15 cellular contexts compared by ENCODE assay signal in the genomic region with DNA sequence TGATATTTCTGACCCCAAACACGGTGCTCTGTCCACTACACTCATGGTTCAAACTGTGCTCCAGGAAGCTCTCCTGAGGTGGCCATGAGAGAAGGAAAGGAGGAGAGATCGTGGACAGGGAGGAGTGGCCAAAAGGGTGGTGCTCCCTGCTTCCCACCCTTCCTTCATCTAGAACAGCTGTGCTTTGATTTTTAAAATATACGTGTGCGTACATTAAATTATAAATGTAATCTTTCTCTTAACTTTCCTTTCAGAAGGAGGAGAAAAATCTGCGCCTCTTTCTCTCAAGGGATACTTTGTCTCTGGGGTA. TPM values are rescaled to one million over a fixed set of nuclear protein-coding genes. Genes with fewer than 3 reads are reported as not detected.
DNase-seq lines count a peak whose midpoint lies in the region; ATAC-seq, FAIRE-seq and TF ChIP-seq lines count a peak whose summit lies in the region.
"Had no signal": no experiment of that assay in that cellular context is flagged by ENCODE, and none has a peak within 500 bp of the region (broad histone marks: within the 10 kb centered on the region; RNA-seq: fewer than 3 reads in every experiment).

No MANE protein-coding gene starts in this region.

- peak overlapping the region; percentile 58; the same call in 1 of the 2 replicates for H4K8ac ChIP-seq in H1 (ENCODE audit: extremely low read depth, insufficient read depth, low read length)

- H3K27ac Mint-ChIP-seq in stimulated activated naive CD8-positive, alpha-beta T cell treated with anti-CD3 and anti-CD28 coated beads, Interleukin-15, amount 100 ng/mL, for 72 hours = peak overlapping the region in 1 of 2 donors; percentile 82
- peak overlapping the region; percentile 64 for H3K27ac Mint-ChIP-seq in nephron progenitor cell
- H3K27ac Mint-ChIP-seq in activated CD8-positive, alpha-beta T cell treated with anti-CD3 and anti-CD28 coated beads for 36 hours = no peak overlapping the region
- H3K27ac Mint-ChIP-seq: activated CD4-positive, alpha-beta memory T cell treated with anti-CD3 and anti-CD28 coated beads, Interleukin-2, amount 10 ng/mL, durations not matched to agents 7 days and 5 days; effector memory CD8-positive, alpha-beta T cell had no signal

- TF ChIP-seq RAD21 in H1 (IDR thresholded peaks at IDR 0.05 in 1 of 2, conservative IDR thresholded peaks at IDR 0.05 in 1 of 2; ENCODE audit: low read depth in 2 of 2, low read length in 2 of 2) = no peak

- no peak overlapping the region for H3K4me3 ChIP-seq in H1 (ENCODE audit: extremely low read depth in 1 of 4, insufficient read depth in 2 of 4, low read depth in 3 of 4, low read length in 4 of 4)
- H3K4me3 ChIP-seq: gastrocnemius medialis had no signal

- FAIRE-seq in H1 (lab: Jason Lieb, UNC) = no peak
- FAIRE-seq in GM12892 (lab: Jason Lieb, UNC) = no peak
- no peak for FAIRE-seq in D721Med (lab: Jason Lieb, UNC)

- H3K4me3 Mint-ChIP-seq in stimulated activated naive CD8-positive, alpha-beta T cell treated with anti-CD3 and anti-CD28 coated beads, Interleukin-15, amount 100 ng/mL, for 72 hours = peak overlapping the region; percentile 23 to 42
- peak overlapping the region; percentile 34 for H3K4me3 Mint-ChIP-seq in nephron progenitor cell
- H3K4me3 Mint-ChIP-seq in activated CD8-positive, alpha-beta T cell treated with anti-CD3 and anti-CD28 coated beads for 36 hours = no peak overlapping the region
- H3K4me3 Mint-ChIP-seq: activated CD4-positive, alpha-beta memory T cell treated with anti-CD3 and anti-CD28 coated beads, Interleukin-2, amount 10 ng/mL, durations not matched to agents 7 days and 5 days; effector memory CD8-positive, alpha-beta T cell had no signal

- H3K9me3 Mint-ChIP-seq in stimulated activated naive CD8-positive, alpha-beta T cell treated with anti-CD3 and anti-CD28 coated beads, Interleukin-15, amount 100 ng/mL, for 72 hours = no peaks in the 10 kb centered on the region
- no peaks in the 10 kb centered on the region for H3K9me3 Mint-ChIP-seq in nephron progenitor cell
- no peaks in the 10 kb centered on the region for H3K9me3 Mint-ChIP-seq in activated CD8-positive, alpha-beta T cell treated with anti-CD3 and anti-CD28 coated beads for 36 hours
- H3K9me3 Mint-ChIP-seq: activated CD4-positive, alpha-beta memory T cell treated with anti-CD3 and anti-CD28 coated beads, Interleukin-2, amount 10 ng/mL, durations not matched to agents 7 days and 5 days; effector memory CD8-positive, alpha-beta T cell had no signal

- no peaks in the 10 kb centered on the region for H4K20me1 ChIP-seq in H1 (replicated peaks in 1 of 2; ENCODE audit: control insufficient read depth in 1 of 2, insufficient read depth in 2 of 2, low read length in 2 of 2)

- no peak for DNase-seq in stimulated activated naive CD8-positive, alpha-beta T cell treated with anti-CD3 and anti-CD28 coated beads, Interleukin-15, amount 100 ng/mL, for 72 hours
- no peak for DNase-seq in stimulated activated naive CD8-positive, alpha-beta T cell treated with anti-CD3 and anti-CD28 coated beads, Interleukin-15, Interleukin-2, amounts not matched to agents 100 U/mL and 50 U/mL, for 24 hours
- DNase-seq in H1 (ENCODE audit: low read depth in 1 of 2, low spot score in 2 of 2) (no peak), nephron progenitor cell (no peak), GM12892 (ENCODE audit: insufficient read length) (no peak), D721Med (ENCODE audit: insufficient read length, low spot score) (no peak)
- DNase-seq in activated CD8-positive, alpha-beta T cell treated with anti-CD3 and anti-CD28 coated beads for 36 hours = no peak
- DNase-seq: activated CD4-positive, alpha-beta memory T cell treated with anti-CD3 and anti-CD28 coated beads, Interleukin-2, amount 10 ng/mL, durations not matched to agents 7 days and 5 days; activated effector memory CD4-positive, alpha-beta T cell treated with Interleukin-2 at 50 U/mL for 16 hours; Calu3; effector memory CD8-positive, alpha-beta T cell; NCI-H1105; stimulated activated CD4-positive, alpha-beta T cell treated with anti-CD3 and anti-CD28 coated beads, Interleukin-4, amount 100 ng/mL, for 1 hour had no signal

- peak overlapping the region; percentile 99 for H2BK5ac ChIP-seq in H1 (ENCODE audit: low read depth, low read length)

- peaks cover 45% of the 10 kb centered on the region for H3K4me1 Mint-ChIP-seq in stimulated activated naive CD8-positive, alpha-beta T cell treated with anti-CD3 and anti-CD28 coated beads, Interleukin-15, amount 100 ng/mL, for 72 hours
- H3K4me1 Mint-ChIP-seq in nephron progenitor cell = peaks cover 60% of the 10 kb centered on the region
- H3K4me1 Mint-ChIP-seq in activated CD8-positive, alpha-beta T cell treated with anti-CD3 and anti-CD28 coated beads for 36 hours (ENCODE audit: low read depth) = peaks cover 21% of the 10 kb centered on the region

- H3K4ac ChIP-seq in H1 (replicated peaks; ENCODE audit: insufficient read length, low read depth, low read length) = peak overlapping the region; percentile 92

- H3K56ac ChIP-seq in H1 (replicated peaks; ENCODE audit: insufficient read length, low read depth, low read length) = peak overlapping the region; percentile 36

- H2BK12ac ChIP-seq in H1 (ENCODE audit: low read depth, low read length) = peak overlapping the region; percentile 98

- no peaks in the 10 kb centered on the region for H3K27me3 ChIP-seq in H1 (replicated peaks in 1 of 4; ENCODE audit: control insufficient read depth in 3 of 4, extremely low read depth in 1 of 4, insufficient read depth in 3 of 4, low read length in 3 of 4)
- H3K27me3 ChIP-seq: gastrocnemius medialis had no signal

- no peaks in the 10 kb centered on the region for H3K23me2 ChIP-seq in H1 (ENCODE audit: low read depth, low read length)

- intact Hi-C loops in activated CD8-positive, alpha-beta T cell treated with anti-CD3 and anti-CD28 coated beads for 36 hours (cut with micrococcal nuclease) = loop anchor here (5.0 kb wide), 1 partner anchor 215 kb away; no protein-coding TSS in a partner anchor

- H3K14ac ChIP-seq in H1 (ENCODE audit: insufficient read length) = no peak overlapping the region

- POLR2A ChIA-PET in H1 (lab: Charles Lee; ENCODE audit: partially characterized antibody) = interaction anchor here (0.6 to 3.8 kb wide), 13 partner anchors 8 to 233 kb away, joined by 3 to 39 read pairs (median 6); partner anchors contain the start of gene CHN1
- POLR2A ChIA-PET in activated CD8-positive, alpha-beta T cell treated with anti-CD3 and anti-CD28 coated beads for 36 hours (lab: Charles Lee) = no interaction called here

- peak overlapping the region; percentile 95 for H2AK5ac ChIP-seq in H1 (ENCODE audit: low read depth, low read length)

- no peaks in the 10 kb centered on the region for H3K79me1 ChIP-seq in H1 (ENCODE audit: low read depth, low read length)

- peak overlapping the region; percentile 84 for H2BK120ac ChIP-seq in H1 (replicated peaks; ENCODE audit: low read depth, low read length)

- WGBS in H1 (ENCODE audit: extremely low coverage in 1 of 2, insufficient coverage in 1 of 2, insufficient read length in 1 of 2, insufficient replicate concordance in 2 of 2, low coverage in 1 of 2, low lambda C conversion rate in 2 of 2, missing lambda C conversion rate in 1 of 2), 2 experiments = 72% methylated on average over 5 of the region's 5 CpGs; no CpG with 5 or more reads in 1 of the 2 experiments

- peak overlapping the region; percentile 100; the same call in 1 of the 2 replicates for H2BK20ac ChIP-seq in H1 (ENCODE audit: low read length)

- no peaks in the 10 kb centered on the region for H3K9me3 ChIP-seq in H1 (ENCODE audit: insufficient read depth in 2 of 2, low read depth in 1 of 2, low read length in 1 of 2)
- H3K9me3 ChIP-seq: gastrocnemius medialis had no signal

- H3K36me3 Mint-ChIP-seq in nephron progenitor cell (ENCODE audit: low read depth) = no peaks in the 10 kb centered on the region
- H3K36me3 Mint-ChIP-seq in activated CD8-positive, alpha-beta T cell treated with anti-CD3 and anti-CD28 coated beads for 36 hours (ENCODE audit: low read depth) = no peaks in the 10 kb centered on the region

- H4K91ac ChIP-seq in H1 (replicated peaks; ENCODE audit: insufficient read length, low read length) = peak overlapping the region; percentile 99

- H3K23ac ChIP-seq in H1 (ENCODE audit: insufficient read length) = peak overlapping the region; percentile 10

- H3K18ac ChIP-seq in H1 (ENCODE audit: extremely low read depth, low read length) = peak overlapping the region; percentile 86

- peak overlapping the region; percentile 16 to 34; a peak in 3 of 4 replicates for H3K4me2 ChIP-seq in H1 (ENCODE audit: insufficient read depth in 1 of 2, low read depth in 2 of 2, low read length in 2 of 2)

- H2AFZ ChIP-seq in H1 (ENCODE audit: low read length) = no peak overlapping the region

- H3K36me3 ChIP-seq in H1 (ENCODE audit: control insufficient read depth in 2 of 4, insufficient read depth in 4 of 4, low read length in 3 of 4) = no peaks in the 10 kb centered on the region
- H3K36me3 ChIP-seq: gastrocnemius medialis had no signal

- no peak for ATAC-seq in stimulated activated naive CD8-positive, alpha-beta T cell treated with anti-CD3 and anti-CD28 coated beads, Interleukin-15, amount 100 ng/mL, for 72 hours
- ATAC-seq in stimulated activated naive CD8-positive, alpha-beta T cell treated with anti-CD3 and anti-CD28 coated beads, Interleukin-15, Interleukin-2, amounts not matched to agents 100 U/mL and 50 U/mL, for 24 hours = no peak
- ATAC-seq in activated CD8-positive, alpha-beta T cell treated with anti-CD3 and anti-CD28 coated beads for 36 hours = no peak
- ATAC-seq in HG03457 (IDR thresholded peaks at IDR 0.05; ENCODE audit: unreplicated experiment) = no peak

- H4K5ac ChIP-seq in H1 (ENCODE audit: insufficient read length, low read depth, low read length) = peak overlapping the region; percentile 87

- H3K27ac ChIP-seq in H1 (ENCODE audit: low read depth, low read length) = peak overlapping the region; percentile 80

- H3K79me2 ChIP-seq in H1 (ENCODE audit: control insufficient read depth in 1 of 2, insufficient read depth in 2 of 2, low read length in 2 of 2) = no peaks in the 10 kb centered on the region

- CTCF ChIA-PET in H1 (lab: Charles Lee; ENCODE audit: partially characterized antibody) = interaction anchor here (0.9 to 12.2 kb wide), 26 partner anchors 8 to 291 kb away, joined by 3 to 249 read pairs (median 8); partner anchors contain the start of genes CHN1 and CHRNA1
- CTCF ChIA-PET in activated CD8-positive, alpha-beta T cell treated with anti-CD3 and anti-CD28 coated beads for 36 hours (lab: Charles Lee) = interaction anchor here (1.0 to 12.3 kb wide), 18 partner anchors 9 to 377 kb away, joined by 3 to 105 read pairs (median 7); no protein-coding TSS in a partner anchor

- peak overlapping the region in 2 of 4 experiments; percentile 15 to 52; a peak in 4 of 7 replicates for H3K9ac ChIP-seq in H1 (replicated peaks in 1 of 4; ENCODE audit: extremely low read depth in 1 of 4, low read depth in 3 of 4, low read length in 3 of 4)

- no peak for TF ChIP-seq EP300 in H1 (IDR thresholded peaks at IDR 0.05; ENCODE audit: borderline replicate concordance in 1 of 2, low read depth in 2 of 2, low read length in 2 of 2)

- H2BK15ac ChIP-seq in H1 (ENCODE audit: low read length) = no peak overlapping the region

- no peaks in the 10 kb centered on the region for H3K27me3 Mint-ChIP-seq in stimulated activated naive CD8-positive, alpha-beta T cell treated with anti-CD3 and anti-CD28 coated beads, Interleukin-15, amount 100 ng/mL, for 72 hours
- no peaks in the 10 kb centered on the region for H3K27me3 Mint-ChIP-seq in nephron progenitor cell (ENCODE audit: low read depth, poor library complexity)
- H3K27me3 Mint-ChIP-seq in activated CD8-positive, alpha-beta T cell treated with anti-CD3 and anti-CD28 coated beads for 36 hours = no peaks in the 10 kb centered on the region
- H3K27me3 Mint-ChIP-seq: activated CD4-positive, alpha-beta memory T cell treated with anti-CD3 and anti-CD28 coated beads, Interleukin-2, amount 10 ng/mL, durations not matched to agents 7 days and 5 days had no signal

- TF ChIP-seq CTCF in H1 (IDR thresholded peaks at IDR 0.05; ENCODE audit: control extremely low read depth in 1 of 3, insufficient read depth in 1 of 3, low read depth in 1 of 3, low read length in 3 of 3) = no peak
- no peak for TF ChIP-seq CTCF in nephron progenitor cell (IDR thresholded peaks at IDR 0.05)
- no peak for TF ChIP-seq CTCF in activated CD8-positive, alpha-beta T cell treated with anti-CD3 and anti-CD28 coated beads for 36 hours (IDR thresholded peaks at IDR 0.05)
- no peak for TF ChIP-seq CTCF in D721Med (IDR thresholded peaks at IDR 0.05; ENCODE audit: insufficient read depth, missing control alignments)

- peaks cover 11 to 24% (median 13%) of the 10 kb centered on the region in 4 experiments for H3K4me1 ChIP-seq in H1 (replicated peaks in 1 of 4; ENCODE audit: control insufficient read depth in 3 of 4, insufficient read depth in 4 of 4, low read length in 3 of 4)

- no peak for TF ChIP-seq POLR2A in H1 (IDR thresholded peaks at IDR 0.05; ENCODE audit: control extremely low read depth in 1 of 2, low read depth in 2 of 2, low read length in 2 of 2)
- TF ChIP-seq POLR2A in GM12892 (IDR thresholded peaks at IDR 0.05; ENCODE audit: low read depth, low read length) = no peak

RNA-seq across cellular contexts. Expression of gene CHRNA1, which starts 8.2 kb away (rescaled TPM):
- 0.15 TPM in 1 of 2 replicates, not detected in the other for total RNA-seq in H1 (2021; fragmentation: NEBNext Ultra II Directional; extraction: Animal tissue kit (Norgen Biotek cat#: 25700))
- polyA plus RNA-seq in H1 (2011; rRNA removed) = 0.11 and 0.17 TPM in 2 replicates
- polyA plus RNA-seq in H1 (2011; cell fraction: cytosol; rRNA removed) = 0.10 TPM
- 0.30 TPM for polyA plus RNA-seq in H1 (2011; cell fraction: nucleus; rRNA removed)
- 0.19 to 0.20 TPM in 2 of 4 replicates, not detected in the others for polyA plus RNA-seq in H1 (2012, experiment 1 of 2)
- not detected for polyA plus RNA-seq in H1 (2012, experiment 2 of 2)
- polyA plus RNA-seq in H1 (2013, experiment 1 of 2) = 0.12 TPM
- 0.07 TPM for polyA plus RNA-seq in H1 (2013, experiment 2 of 2)
- polyA minus RNA-seq in H1 (2011; rRNA and poly(A)+ RNA removed) = 0.47 TPM in 1 of 2 replicates, not detected in the other
- not detected for polyA minus RNA-seq in H1 (2011; cell fraction: cytosol; rRNA and poly(A)+ RNA removed)
- not detected for polyA minus RNA-seq in H1 (2011; cell fraction: nucleus; rRNA and poly(A)+ RNA removed)
- total RNA-seq in activated CD8-positive, alpha-beta T cell treated with anti-CD3 and anti-CD28 coated beads for 36 hours = not detected
- polyA plus RNA-seq in GM12892 (2012; ENCODE audit: missing spikeins) = not detected
- total RNA-seq: activated CD4-positive, alpha-beta memory T cell treated with anti-CD3 and anti-CD28 coated beads, Interleukin-2, amount 10 ng/mL, durations not matched to agents 7 days and 5 days; Calu3 had no signal
